ENCODE assay signal across 27 cellular contexts in the genomic region with DNA sequence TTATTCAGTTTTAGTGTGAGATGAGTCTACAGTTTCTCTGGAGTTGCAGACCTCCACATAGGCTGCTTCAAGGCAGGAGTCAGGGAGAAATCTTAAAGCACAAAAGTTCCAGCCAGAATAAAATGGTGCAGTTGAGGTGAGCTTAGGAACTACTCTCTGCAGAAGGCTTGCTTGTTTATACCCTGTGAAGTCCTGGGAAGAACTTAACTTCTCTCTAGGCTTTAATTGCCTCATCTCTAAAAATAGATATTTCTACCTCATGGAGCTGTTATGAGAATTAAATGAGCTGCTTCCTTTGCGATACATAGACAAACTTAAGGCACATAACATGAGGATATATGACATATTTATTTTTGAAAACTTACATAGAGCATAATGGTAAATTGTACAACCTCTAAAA.
"Had no signal": no experiment of that assay in that cellular context is flagged by ENCODE, and none has a peak within 500 bp of the region (broad histone marks: within the 10 kb centered on the region; RNA-seq: fewer than 3 reads in every experiment).

No MANE protein-coding gene starts in this region.

- H2AFZ ChIP-seq: neural progenitor cell had no signal

- H3K9me3 ChIP-seq: neutrophil, pancreas, prostate gland, spleen, suprapubic skin, testis, tibial artery, transverse colon, upper lobe of right lung, uterus had no signal

- H3K9ac ChIP-seq: neural progenitor cell had no signal

- H3K27me3 ChIP-seq: neural progenitor cell, neutrophil, pancreas, spleen, suprapubic skin, testis, tibial artery, transverse colon, upper lobe of right lung, uterus had no signal

- H3K27ac ChIP-seq: neural progenitor cell, neutrophil, pancreas, prostate gland, skin epidermis, spleen, suprapubic skin, testis, tibial artery, transverse colon, upper lobe of right lung, uterus had no signal

- ATAC-seq: naive thymus-derived CD4-positive, alpha-beta T cell; natural killer cell; pancreas; sciatic nerve; stimulated activated memory B cell treated with anti-CD40 and anti-IgM and Interleukin-4, amounts not matched to agents 10 μg/mL and 1 μg/mL and 100 μg/mL, for 72 hours; stimulated activated naive CD8-positive, alpha-beta T cell treated with anti-CD3 and anti-CD28 coated beads, Interleukin-15, amount 100 ng/mL, for 72 hours; stimulated activated naive CD8-positive, alpha-beta T cell treated with anti-CD3 and anti-CD28 coated beads, Interleukin-15, Interleukin-2, amounts not matched to agents 100 U/mL and 50 U/mL, for 24 hours; upper lobe of right lung had no signal

- DNase-seq: naive thymus-derived CD4-positive, alpha-beta T cell; natural killer cell; nucleus accumbens; spleen; stimulated activated CD4-positive, alpha-beta T cell treated with anti-CD3 and anti-CD28 coated beads, Interleukin-12 subunit alpha, Interleukin-12 subunit beta, amount 100 ng/mL, for 4 hours; stimulated activated CD4-positive, alpha-beta T cell treated with anti-CD3 and anti-CD28 coated beads, Interleukin-1b, Interleukin-23, amount 100 ng/mL, for 48 hours; stimulated activated CD4-positive, alpha-beta T cell treated with anti-CD3 and anti-CD28 coated beads, Interleukin-4, amount 100 ng/mL, for 1 hour; stimulated activated CD4-positive, alpha-beta T cell treated with anti-CD3 and anti-CD28 coated beads, Interleukin-4, amount 100 ng/mL, for 4 hours; stimulated activated CD8-positive, alpha-beta memory T cell treated with anti-CD3 and anti-CD28 coated beads, Interleukin-4, amount 100 ng/mL, for 48 hours; stimulated activated naive CD4-positive, alpha-beta T cell; stimulated activated naive CD8-positive, alpha-beta T cell treated with anti-CD3 and anti-CD28 coated beads, Interleukin-15, amount 100 ng/mL, for 72 hours; stimulated activated naive CD8-positive, alpha-beta T cell treated with anti-CD3 and anti-CD28 coated beads, Interleukin-15, Interleukin-2, amounts not matched to agents 100 U/mL and 50 U/mL, for 24 hours; substantia nigra; testis; tibial artery; transverse colon; upper lobe of right lung; uterus had no signal

- H3K4me3 ChIP-seq: neural progenitor cell, pancreas, prostate gland, skin epidermis, smooth muscle cell, spleen, suprapubic skin, testis, tibial artery, transverse colon, upper lobe of right lung, uterus had no signal

- H3K36me3 ChIP-seq: neural progenitor cell, neutrophil, pancreas, prostate gland, spleen, suprapubic skin, tibial artery, transverse colon, upper lobe of right lung, uterus had no signal

- H3K4me2 ChIP-seq: smooth muscle cell had no signal

- H3K4me1 ChIP-seq: pancreas, prostate gland, spleen, suprapubic skin, testis, tibial artery, transverse colon, upper lobe of right lung, uterus had no signal
